In the genomic region with DNA sequence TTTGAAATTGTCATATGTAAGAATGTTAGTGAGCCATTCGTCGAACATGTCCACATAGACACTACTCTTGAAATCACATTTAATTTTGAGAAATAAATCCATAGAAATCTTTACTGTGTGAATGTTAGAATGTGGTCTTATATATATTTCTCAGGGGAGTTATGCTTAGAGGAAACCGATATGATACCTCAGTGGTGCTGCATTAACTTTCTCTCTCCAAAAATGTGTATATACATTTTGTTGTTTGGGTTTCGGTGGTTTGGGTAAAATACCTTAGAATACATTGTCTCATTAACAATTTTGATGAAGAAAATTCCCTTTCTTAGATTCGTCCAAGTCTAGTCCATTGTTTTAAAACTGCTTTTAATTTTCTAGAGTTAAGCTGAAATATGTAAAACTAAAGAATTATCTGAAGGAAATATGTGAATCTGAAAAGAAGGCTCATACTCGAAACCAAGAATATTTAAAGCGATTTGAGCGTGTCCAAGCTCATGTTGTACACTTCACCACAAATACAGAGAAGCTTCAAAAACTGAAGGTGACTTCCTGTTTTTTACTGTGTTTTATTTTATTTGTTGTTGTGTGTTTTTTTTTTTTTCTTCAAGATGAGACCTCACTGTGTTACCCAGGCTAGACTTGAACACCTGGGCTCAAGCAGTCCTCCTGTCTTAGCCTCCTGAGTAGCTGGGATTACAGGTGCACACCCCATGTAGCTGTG, we compare ENCODE assay signal across 25 cellular contexts. TPM values are rescaled to one million over a fixed set of nuclear protein-coding genes. Genes with fewer than 3 reads are reported as not detected.
DNase-seq lines count a peak whose midpoint lies in the region; ATAC-seq, FAIRE-seq and TF ChIP-seq lines count a peak whose summit lies in the region.
"Had no signal": no experiment of that assay in that cellular context is flagged by ENCODE, and none has a peak within 500 bp of the region (broad histone marks: within the 10 kb centered on the region; RNA-seq: fewer than 3 reads in every experiment).

No MANE protein-coding gene starts in this region.

- in situ Hi-C loops in GM12878 (cut with MboI), result no loop called here

- H3K4me3 ChIP-seq in GM12878 (no peak overlapping the region), prostate gland (no peak overlapping the region)
- H3K4me3 ChIP-seq: A549, MG63, SK-N-MC had no signal

- H3K79me2 ChIP-seq in GM12878 (ENCODE audit: control insufficient read depth, insufficient read depth, low read length), result no peaks in the 10 kb centered on the region

- H4K20me1 ChIP-seq in GM12878 (ENCODE audit: control insufficient read depth, insufficient read depth), result no peaks in the 10 kb centered on the region

- DNase-seq in GM18507 (ENCODE audit: extremely low spot score, insufficient read length, low read depth), result no peak
- DNase-seq in GM12878 (ENCODE audit: low read depth, low spot score), result no peak
- DNase-seq in NCI-H1105 treated with DMSO at 0.1 percent for 48 hours (lab: John Stamatoyannopoulos, UW), result no peak
- no peak for DNase-seq in prostate gland (ENCODE audit: low spot score)
- no peak for DNase-seq in A172 (ENCODE audit: low spot score)
- DNase-seq: CD4-positive, alpha-beta memory T cell; DMS53; KBM-7; MG63; NCI-H1436 treated with DMSO at 0.1 percent for 48 hours; NCI-H187 treated with DMSO at 0.1 percent for 48 hours; NCI-H2171 treated with DMSO at 0.1 percent for 48 hours; NCI-H510A treated with DMSO at 0.1 percent for 48 hours; SIG-M5; T-helper 17 cell had no signal

- WGBS in GM12878 (ENCODE audit: insufficient coverage, insufficient replicate concordance, low lambda C conversion rate, missing lambda C conversion rate), result 71% methylated on average over 8 of the region's 8 CpGs
- WGBS in prostate gland, result 96% methylated on average over 8 of the region's 8 CpGs

- no peak for TF ChIP-seq RAD21 in GM12878 (IDR thresholded peaks at IDR 0.05; ENCODE audit: insufficient read depth, low read depth, low read length)

- TF ChIP-seq CTCF in GM12878 (IDR thresholded peaks at IDR 0.05 in 2 of 3, conservative IDR thresholded peaks at IDR 0.05 in 1 of 3; ENCODE audit: control insufficient read depth in 2 of 3, extremely low read depth in 1 of 3, insufficient read depth in 1 of 3, low read depth in 3 of 3, low read length in 3 of 3), result no peak
- TF ChIP-seq CTCF in prostate gland (IDR thresholded peaks at IDR 0.05), result no peak

- intact Hi-C loops in GM12878 (cut with micrococcal nuclease; ENCODE audit: unreplicated experiment) (no loop called here), prostate gland (cut with DNase I) (no loop called here)

- H3K27me3 ChIP-seq in GM12878 (replicated peaks in 1 of 2; ENCODE audit: control insufficient read depth in 2 of 2, insufficient read depth in 2 of 2, low read length in 1 of 2) (no peaks in the 10 kb centered on the region), prostate gland (replicated peaks; ENCODE audit: insufficient read depth) (no peaks in the 10 kb centered on the region)
- H3K27me3 ChIP-seq: MG63 had no signal

- peak overlapping the region; percentile 33; the same call in 1 of the 2 replicates for H3K27ac ChIP-seq in GM12878 (ENCODE audit: control insufficient read depth, insufficient read depth)
- H3K27ac ChIP-seq in prostate gland, result no peak overlapping the region
- H3K27ac ChIP-seq: A549, SK-N-MC had no signal

- CTCF ChIA-PET in GM12878 (lab: Yijun Ruan, JAX), result interaction anchor here (1.0 to 1.6 kb wide), 2 partner anchors 10 to 88 kb away, joined by 4 to 8 read pairs; partner anchors contain the start of gene KIZ

- FAIRE-seq in GM18507 (lab: Jason Lieb, UNC) (peak; percentile 36), GM12878 (lab: Jason Lieb, UNC) (peak; percentile 69)
- FAIRE-seq: A549, H54, HTR-8/SVneo, RCC 7860 had no signal

- peak; percentile 82 for ATAC-seq in GM19395 (IDR thresholded peaks at IDR 0.05; ENCODE audit: unreplicated experiment)
- ATAC-seq in HG02870 (IDR thresholded peaks at IDR 0.05; ENCODE audit: unreplicated experiment), result peak; percentile 78
- peak; percentile 78 for ATAC-seq in GM12878
- ATAC-seq: A549, T-helper 17 cell had no signal

- SMC1A ChIA-PET in GM12878 (lab: Charles Lee; ENCODE audit: uncharacterized antibody, unreplicated experiment), result interaction anchor here (0.6 to 1.7 kb wide), 7 partner anchors 10 to 100 kb away, joined by 3 to 5 read pairs (median 3); partner anchors contain the start of gene KIZ

- peak overlapping the region; percentile 20; the same call in 1 of the 2 replicates for H3K4me2 ChIP-seq in GM12878 (ENCODE audit: control insufficient read depth, insufficient read depth)
- H3K4me2 ChIP-seq: A549 had no signal

- BruUV-seq in GM12878 (replicated peaks; lab: Mats Ljungman, UMichigan), result no TSS peak

- no peak for TF ChIP-seq EP300 in GM12878 (IDR thresholded peaks at IDR 0.05; ENCODE audit: borderline replicate concordance in 1 of 2, control insufficient read depth in 1 of 2, low read depth in 2 of 2, low read length in 2 of 2)

- no peak overlapping the region for H3K9ac ChIP-seq in GM12878 (ENCODE audit: control insufficient read depth, insufficient read depth, low read length)

- H3K4me1 ChIP-seq in GM12878 (ENCODE audit: control insufficient read depth, insufficient read depth, low read length) (peaks cover 5% of the 10 kb centered on the region), prostate gland (replicated peaks) (no peaks in the 10 kb centered on the region)
- H3K4me1 ChIP-seq: A549 had no signal

- RAD21 ChIA-PET in GM12878 (lab: Charles Lee; ENCODE audit: unreplicated experiment), result interaction anchor here (1.2 to 1.5 kb wide), 2 partner anchors 10 to 434 kb away, joined by 3 to 8 read pairs; partner anchors contain the start of gene KIZ

- POLR2A ChIA-PET in GM12878 (lab: Charles Lee), result interaction anchor here (1.0 kb wide), 1 partner anchor 937 kb away, joined by 3 read pairs; no protein-coding TSS in a partner anchor

- TF ChIP-seq POLR2A in GM12878 (IDR thresholded peaks at IDR 0.05; ENCODE audit: low read depth, low read length), result no peak
- TF ChIP-seq POLR2A in prostate gland (IDR thresholded peaks at IDR 0.05), result no peak

- peaks cover 0 to 2% of the 10 kb centered on the region in 2 experiments; a peak in 2 of 4 replicates for H3K36me3 ChIP-seq in GM12878 (ENCODE audit: control insufficient read depth in 2 of 2, insufficient read depth in 2 of 2, low read length in 1 of 2)
- H3K36me3 ChIP-seq in prostate gland, result no peaks in the 10 kb centered on the region
- H3K36me3 ChIP-seq: MG63 had no signal

- no peak overlapping the region for H2AFZ ChIP-seq in GM12878 (ENCODE audit: control insufficient read depth, low read depth, low read length)

- H3K9me3 ChIP-seq in GM12878 (replicated peaks; ENCODE audit: control insufficient read depth, insufficient read depth, low read length) (no peaks in the 10 kb centered on the region), prostate gland (no peaks in the 10 kb centered on the region)
- H3K9me3 ChIP-seq: A549, MG63 had no signal

TF ChIP-seq in GM12878, 131 proteins besides CTCF, POLR2A, EP300 and RAD21 (continues in another document):
- TF ChIP-seq MEF2B (IDR thresholded peaks at IDR 0.05; ENCODE audit: partially characterized antibody, poor library complexity, severe bottlenecking) (peak; percentile 62), SPI1 (IDR thresholded peaks at IDR 0.05; ENCODE audit: borderline replicate concordance, insufficient read depth, low read depth, low read length) (peak; percentile 70; the same call in 1 of the 2 replicates), FOXK2 (IDR thresholded peaks at IDR 0.05) (no peak), RUNX3 (IDR thresholded peaks at IDR 0.05; ENCODE audit: low read length) (peak; percentile 54), MTA2 (IDR thresholded peaks at IDR 0.05; ENCODE audit: low read depth) (peak; percentile 40; the same call in 1 of the 2 replicates), ATF7 (IDR thresholded peaks at IDR 0.05; ENCODE audit: low read depth) (peak; percentile 14; the same call in 1 of the 2 replicates), ZNF384 (IDR thresholded peaks at IDR 0.05; ENCODE audit: borderline replicate concordance, low read depth, low read length) (peak; percentile 7; the same call in 1 of the 2 replicates)

RNA-seq across cellular contexts. Expression of gene KIZ, which starts 10.3 kb away (rescaled TPM):
- 43.5 and 46.5 TPM in 2 replicates for total RNA-seq in GM12878 (2013; cell fraction: nucleolus; rRNA removed)
- 5.0 and 6.0 TPM in 2 replicates for total RNA-seq in GM12878 (2014; rRNA removed)
- total RNA-seq in GM12878 (2014; rRNA removed; fragmentation: Illumina TruSeq; extraction: Trizol), result 9.4 and 9.9 TPM in 2 replicates
- 6.8 and 11.4 TPM in 2 replicates for total RNA-seq in GM12878 (2021)
- 77.5 TPM for polyA plus RNA-seq in GM12878 (2011; ENCODE audit: low read depth)
- 11.0 and 17.3 TPM in 2 replicates for polyA plus RNA-seq in GM12878 (2011; rRNA removed)
- polyA plus RNA-seq in GM12878 (2011; cell fraction: cytosol; rRNA removed), result 4.4 and 5.6 TPM in 2 replicates
- polyA plus RNA-seq in GM12878 (2011; cell fraction: nucleus; rRNA removed), result 14.9 and 20.8 TPM in 2 replicates
- 11.9 and 14.1 TPM in 2 replicates for polyA plus RNA-seq in GM12878 (2012)
- 8.3 and 11.1 TPM in 2 replicates for polyA plus RNA-seq in GM12878 (2014; fragmentation: Illumina TruSeq; extraction: Trizol)
- 1 to 10 TPM; 2.7 to 4.5 TPM for polyA plus RNA-seq in GM12878 (2014; fragmentation: Nextera tagmentation; extraction: Ambion mirVana)
- 5.3 and 7.0 TPM in 2 replicates for polyA plus RNA-seq in GM12878 (2014; rRNA removed)
- 1 to 10 TPM; 7.7 to 8.2 TPM for polyA plus RNA-seq in GM12878 (2016; fragmentation: Nextera tagmentation; extraction: Ambion mirVana)
- 4.1 and 10.0 TPM in 2 replicates for polyA minus RNA-seq in GM12878 (2011; rRNA and poly(A)+ RNA removed)
- 2.0 and 4.1 TPM in 2 replicates for polyA minus RNA-seq in GM12878 (2011; cell fraction: cytosol; rRNA and poly(A)+ RNA removed)
- polyA minus RNA-seq in GM12878 (2011; cell fraction: nucleus; rRNA and poly(A)+ RNA removed), result 7.1 and 7.9 TPM in 2 replicates
- total RNA-seq in prostate gland, result 10 to 100 TPM; 39.9 to 41.0 TPM
- 17.0 and 20.7 TPM in 2 replicates for total RNA-seq in A172 (2014; rRNA removed; shearing (Covaris generic))

RNA-seq across cellular contexts. Expression of gene LINC00237, which starts 30.0 kb away (rescaled TPM):
- not detected in 2 replicates for total RNA-seq in GM12878 (2013; cell fraction: nucleolus; rRNA removed)
- total RNA-seq in GM12878 (2014; rRNA removed), result not detected in 2 replicates
- not detected in 2 replicates for total RNA-seq in GM12878 (2014; rRNA removed; fragmentation: Illumina TruSeq; extraction: Trizol)
- not detected in 2 replicates for total RNA-seq in GM12878 (2021)
- polyA plus RNA-seq in GM12878 (2011; ENCODE audit: low read depth), result not detected
- polyA plus RNA-seq in GM12878 (2011; rRNA removed), result not detected in 2 replicates
- not detected in 2 replicates for polyA plus RNA-seq in GM12878 (2011; cell fraction: cytosol; rRNA removed)
- polyA plus RNA-seq in GM12878 (2011; cell fraction: nucleus; rRNA removed), result not detected in 2 replicates
- not detected in 2 replicates for polyA plus RNA-seq in GM12878 (2012)
- polyA plus RNA-seq in GM12878 (2014; fragmentation: Illumina TruSeq; extraction: Trizol), result not detected in 2 replicates
- not detected for polyA plus RNA-seq in GM12878 (2014; fragmentation: Nextera tagmentation; extraction: Ambion mirVana)
- polyA plus RNA-seq in GM12878 (2014; rRNA removed), result not detected in 2 replicates
- polyA plus RNA-seq in GM12878 (2016; fragmentation: Nextera tagmentation; extraction: Ambion mirVana), result not detected
- not detected in 2 replicates for polyA minus RNA-seq in GM12878 (2011; rRNA and poly(A)+ RNA removed)
- not detected in 2 replicates for polyA minus RNA-seq in GM12878 (2011; cell fraction: cytosol; rRNA and poly(A)+ RNA removed)
- not detected in 2 replicates for polyA minus RNA-seq in GM12878 (2011; cell fraction: nucleus; rRNA and poly(A)+ RNA removed)
- total RNA-seq in prostate gland, result not detected
- not detected in 2 replicates for total RNA-seq in A172 (2014; rRNA removed; shearing (Covaris generic))
- total RNA-seq: CD4-positive, alpha-beta memory T cell; Daoy; G401; LHCN-M2; T-helper 17 cell had no signal
- polyA plus RNA-seq: A549; CD4-positive, alpha-beta memory T cell had no signal
